8 cellular contexts compared by ENCODE assay signal in genomic region chr10:110919349-110919931, GRCh38. TPM values are rescaled to one million over a fixed set of nuclear protein-coding genes. Genes with fewer than 3 reads are reported as not detected.
DNase-seq lines count a peak whose midpoint lies in the region; ATAC-seq and TF ChIP-seq lines count a peak whose summit lies in the region.

TSS of gene SHOC2 (plus strand) at chr10:110919604. CDS start at chr10:110964359, 44,755 bp downstream.

- H3K27me3 ChIP-seq in ACC112 (ENCODE audit: insufficient read depth, low read length) (no peaks in the 10 kb centered on the region), iPS-20b (ENCODE audit: insufficient read depth, low read length) (no peaks in the 10 kb centered on the region)

- H3K9me3 ChIP-seq in T-helper 17 cell (ENCODE audit: control insufficient read depth, low read length, poor library complexity, severe bottlenecking), result no peaks in the 10 kb centered on the region
- no peaks in the 10 kb centered on the region for H3K9me3 ChIP-seq in iPS-20b (ENCODE audit: insufficient read depth, low read depth, low read length)

- H3K79me2 ChIP-seq in ACC112 (ENCODE audit: control insufficient read depth, insufficient read depth, low read length, unreplicated experiment), result peaks cover 56% of the 10 kb centered on the region

- H3K27ac ChIP-seq in ACC112 (ENCODE audit: low read depth, low read length), result peak within 1 kb of the TSS; percentile 97
- peak within 1 kb of the TSS; percentile 94 for H3K27ac ChIP-seq in iPS-20b (ENCODE audit: low read length)

- no peaks in the 10 kb centered on the region for H3K27me3 Mint-ChIP-seq in T-helper 17 cell

- ATAC-seq in GM18867 (IDR thresholded peaks at IDR 0.05; ENCODE audit: unreplicated experiment) (peak; percentile 82), HG03175 (IDR thresholded peaks at IDR 0.05; ENCODE audit: unreplicated experiment) (peak; percentile 8), T-helper 17 cell (peak; percentile 50), GM21786 (IDR thresholded peaks at IDR 0.05; ENCODE audit: unreplicated experiment) (no peak)

- peak; percentile 94 to 98 (median 95) for DNase-seq in T-helper 17 cell
- DNase-seq in astrocyte of the spinal cord (ENCODE audit: low read depth, low spot score), result no peak
- peak; percentile 95 to 99 (median 98) for DNase-seq in stimulated activated CD4-positive, alpha-beta T cell treated with anti-CD3 and anti-CD28 coated beads, Interleukin-12 subunit alpha, Interleukin-12 subunit beta, amount 100 ng/mL, for 48 hours (ENCODE audit: low read depth in 2 of 3, low spot score in 1 of 3)

- H3K4me3 ChIP-seq in ACC112 (ENCODE audit: low read depth, low read length) (peak within 1 kb of the TSS; percentile 96), astrocyte of the spinal cord (ENCODE audit: low read depth, low read length) (peak within 1 kb of the TSS; percentile 87), iPS-20b (ENCODE audit: low read length) (peak within 1 kb of the TSS; percentile 94)

- H3K4me3 Mint-ChIP-seq in T-helper 17 cell, result peak within 1 kb of the TSS; percentile 98

- peaks cover 4% of the 10 kb centered on the region for H3K36me3 Mint-ChIP-seq in T-helper 17 cell (ENCODE audit: low read depth)

- in situ Hi-C loops in astrocyte of the spinal cord (cut with HindIII; ENCODE audit: low sequenced_read_pairs), result no loop called here

- peak within 1 kb of the TSS; percentile 100 for H3K27ac Mint-ChIP-seq in T-helper 17 cell

- H3K4me1 ChIP-seq in ACC112 (ENCODE audit: control insufficient read depth, insufficient read depth, low read length, unreplicated experiment) (peaks cover 19% of the 10 kb centered on the region), iPS-20b (ENCODE audit: insufficient read depth, low read length) (peaks cover 19% of the 10 kb centered on the region)

- H2AFZ ChIP-seq in ACC112 (ENCODE audit: low read length, unreplicated experiment), result peak within 1 kb of the TSS; percentile 86

- TF ChIP-seq CTCF in astrocyte of the spinal cord (IDR thresholded peaks at IDR 0.05; ENCODE audit: low read depth, low read length), result peak; percentile 42

- peak within 1 kb of the TSS; percentile 94; the same call in 1 of the 2 replicates for H3K9ac ChIP-seq in iPS-20b (ENCODE audit: low read depth, low read length)

- H3K36me3 ChIP-seq in ACC112 (ENCODE audit: insufficient read depth, low read length), result 0 out of 2 replicates have a peak, but pooled peaks cover 3% of the 10 kb centered on the region
- H3K36me3 ChIP-seq in iPS-20b (ENCODE audit: insufficient read depth, low read depth, low read length), result no peaks in the 10 kb centered on the region; the same call in 1 of the 2 replicates

- H3K4me1 Mint-ChIP-seq in T-helper 17 cell, result peaks cover 29% of the 10 kb centered on the region

RNA-seq across cellular contexts. Expression of gene SHOC2, which starts in this region (rescaled TPM):
- total RNA-seq in T-helper 17 cell, result 10 to 100 TPM; 68.0 to 71.1 TPM
